In the genomic region with DNA sequence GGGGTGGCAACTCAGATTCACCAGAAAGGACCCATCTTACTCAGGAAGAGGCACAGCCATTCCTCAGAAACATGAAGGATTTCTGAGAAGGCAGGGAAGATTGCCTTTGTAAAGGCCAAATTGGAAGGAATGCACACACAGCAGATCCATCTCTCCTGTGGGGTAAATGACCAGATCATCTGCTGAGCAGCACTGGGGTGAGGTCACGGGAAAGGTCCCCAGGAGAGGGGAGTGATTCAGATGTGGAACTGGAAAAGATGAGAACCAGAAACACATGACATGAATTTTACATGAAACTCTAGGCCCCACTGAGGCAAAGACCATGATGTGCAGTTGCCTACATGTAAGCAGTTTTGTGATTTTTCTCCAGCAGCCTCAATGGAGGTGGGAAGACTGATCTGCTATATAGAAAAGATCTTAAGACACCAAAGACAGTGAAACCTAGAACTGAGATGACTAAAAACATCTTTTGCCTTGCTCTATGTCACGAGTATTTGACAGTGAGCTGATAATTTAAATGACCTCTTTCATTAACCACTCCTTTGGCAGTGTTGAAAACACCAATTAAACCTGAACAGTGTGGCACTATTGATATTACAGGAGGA, we compare ENCODE assay signal across 20 cellular contexts.
A peak's percentile ranks its signal among the peaks of the same experiment; 100 is the strongest.
DNase-seq lines count a peak whose midpoint lies in the region; ATAC-seq and TF ChIP-seq lines count a peak whose summit lies in the region.
"Had no signal": no experiment of that assay in that cellular context is flagged by ENCODE, and none has a peak within 500 bp of the region (broad histone marks: within the 10 kb centered on the region; RNA-seq: fewer than 3 reads in every experiment).

No MANE protein-coding gene starts in this region.

- H3K4me3 Mint-ChIP-seq in stimulated activated naive CD8-positive, alpha-beta T cell treated with anti-CD3 and anti-CD28 coated beads, Interleukin-15, amount 100 ng/mL, for 72 hours: no peak overlapping the region
- H3K4me3 Mint-ChIP-seq: CD4-positive, CD25-positive, alpha-beta regulatory T cell; CD8-positive, alpha-beta memory T cell; H9 had no signal

- H3K4me1 Mint-ChIP-seq in stimulated activated naive CD8-positive, alpha-beta T cell treated with anti-CD3 and anti-CD28 coated beads, Interleukin-15, amount 100 ng/mL, for 72 hours: no peaks in the 10 kb centered on the region
- H3K4me1 Mint-ChIP-seq: CD4-positive, CD25-positive, alpha-beta regulatory T cell; CD8-positive, alpha-beta memory T cell had no signal

- DNase-seq in activated naive CD4-positive, alpha-beta T cell treated with anti-CD3 and anti-CD28 coated beads, Interleukin-2, amount 50 U/mL, for 72 hours (ENCODE audit: low spot score in 2 of 2): no peak
- no peak for DNase-seq in activated naive CD4-positive, alpha-beta T cell (lab: John Stamatoyannopoulos, UW)
- no peak for DNase-seq in stimulated activated naive CD8-positive, alpha-beta T cell treated with anti-CD3 and anti-CD28 coated beads, Interleukin-15, Interleukin-2, amounts not matched to agents 100 U/mL and 50 U/mL, for 24 hours
- DNase-seq in stimulated activated naive CD8-positive, alpha-beta T cell treated with anti-CD3 and anti-CD28 coated beads, Interleukin-15, amount 100 ng/mL, for 72 hours: no peak
- peak; percentile 48 for DNase-seq in fibroblast of mammary gland (ENCODE audit: low read depth)
- no peak for DNase-seq in NCI-H1436 (lab: John Stamatoyannopoulos, UW)
- DNase-seq: ACHN; BE2C; C1 segment of cervical spinal cord; CD8-positive, alpha-beta memory T cell; COR-L47; DMS 273 treated with DMSO at 0.1 percent for 48 hours; DMS53; DND-41; EL; H9 had no signal

- H3K9me3 Mint-ChIP-seq in activated naive CD4-positive, alpha-beta T cell treated with anti-CD3 and anti-CD28 coated beads, Interleukin-2, amount 50 U/mL, for 72 hours: no peaks in the 10 kb centered on the region
- no peaks in the 10 kb centered on the region for H3K9me3 Mint-ChIP-seq in stimulated activated naive CD8-positive, alpha-beta T cell treated with anti-CD3 and anti-CD28 coated beads, Interleukin-15, amount 100 ng/mL, for 72 hours
- H3K9me3 Mint-ChIP-seq: CD4-positive, CD25-positive, alpha-beta regulatory T cell; CD8-positive, alpha-beta memory T cell; H9 had no signal

- no peaks in the 10 kb centered on the region for H3K36me3 Mint-ChIP-seq in activated naive CD4-positive, alpha-beta T cell treated with anti-CD3 and anti-CD28 coated beads, Interleukin-2, amount 50 U/mL, for 72 hours
- H3K36me3 Mint-ChIP-seq: CD4-positive, CD25-positive, alpha-beta regulatory T cell; CD8-positive, alpha-beta memory T cell had no signal

- TF ChIP-seq CTCF in fibroblast of mammary gland (conservative IDR thresholded peaks at IDR 0.05; ENCODE audit: control insufficient read depth, insufficient read depth, low read depth, low read length): no peak

- no peak overlapping the region for H3K4me3 ChIP-seq in fibroblast of mammary gland (ENCODE audit: control insufficient read depth, low read depth, low read length)
- H3K4me3 ChIP-seq: GM12878 had no signal

- no peak overlapping the region for H3K27ac Mint-ChIP-seq in activated naive CD4-positive, alpha-beta T cell treated with anti-CD3 and anti-CD28 coated beads, Interleukin-2, amount 50 U/mL, for 72 hours
- no peak overlapping the region for H3K27ac Mint-ChIP-seq in stimulated activated naive CD8-positive, alpha-beta T cell treated with anti-CD3 and anti-CD28 coated beads, Interleukin-15, amount 100 ng/mL, for 72 hours
- H3K27ac Mint-ChIP-seq: CD8-positive, alpha-beta memory T cell; H9 had no signal

- no peaks in the 10 kb centered on the region for H3K27me3 Mint-ChIP-seq in stimulated activated naive CD8-positive, alpha-beta T cell treated with anti-CD3 and anti-CD28 coated beads, Interleukin-15, amount 100 ng/mL, for 72 hours

- peak; percentile 53 to 56 for ATAC-seq in activated naive CD4-positive, alpha-beta T cell treated with anti-CD3 and anti-CD28 coated beads, Interleukin-2, amount 50 U/mL, for 72 hours
- peak; percentile 65 for ATAC-seq in stimulated activated naive CD8-positive, alpha-beta T cell treated with anti-CD3 and anti-CD28 coated beads, Interleukin-15, Interleukin-2, amounts not matched to agents 100 U/mL and 50 U/mL, for 24 hours
- no peak for ATAC-seq in stimulated activated naive CD8-positive, alpha-beta T cell treated with anti-CD3 and anti-CD28 coated beads, Interleukin-15, amount 100 ng/mL, for 72 hours
- ATAC-seq in HG03571 (IDR thresholded peaks at IDR 0.05; ENCODE audit: unreplicated experiment): no peak
- ATAC-seq: GM12878, HepG2 had no signal

Comparison
In these comparisons a context has a peak if more than half of its experiments do, and no peak if none do; other contexts are left out.
1. ATAC-seq: peak in activated naive CD4-positive, alpha-beta T cell treated with anti-CD3 and anti-CD28 coated beads, Interleukin-2, amount 50 U/mL, for 72 hours (2 of 2) and stimulated activated naive CD8-positive, alpha-beta T cell treated with anti-CD3 and anti-CD28 coated beads, Interleukin-15, Interleukin-2, amounts not matched to agents 100 U/mL and 50 U/mL, for 24 hours (single experiment); none in stimulated activated naive CD8-positive, alpha-beta T cell treated with anti-CD3 and anti-CD28 coated beads, Interleukin-15, amount 100 ng/mL, for 72 hours (single experiment) and HG03571 (single experiment).